ENCODE assay signal across 12 cellular contexts in genomic region chr17:21371511-21372081, GRCh38. TPM values are rescaled to one million over a fixed set of nuclear protein-coding genes. Genes with fewer than 3 reads are reported as not detected.
DNase-seq lines count a peak whose midpoint lies in the region; ATAC-seq and TF ChIP-seq lines count a peak whose summit lies in the region.
"Had no signal": no experiment of that assay in that cellular context is flagged by ENCODE, and none has a peak within 500 bp of the region (broad histone marks: within the 10 kb centered on the region; RNA-seq: fewer than 3 reads in every experiment).

No MANE protein-coding gene starts in this region.

- no peak overlapping the region for H3K4me3 ChIP-seq in left ventricle myocardium inferior

- H3K9me3 ChIP-seq in left ventricle myocardium inferior (replicated peaks), result no peaks in the 10 kb centered on the region
- H3K9me3 ChIP-seq: Caco-2 had no signal

- H3K9me3 Mint-ChIP-seq in mesothelial cell of epicardium, result no peaks in the 10 kb centered on the region

- H3K36me3 ChIP-seq in left ventricle myocardium inferior, result no peaks in the 10 kb centered on the region

- no peaks in the 10 kb centered on the region for H3K27me3 ChIP-seq in left ventricle myocardium inferior (ENCODE audit: low read depth)

- DNase-seq in left ventricle myocardium inferior (no peak), Right ventricle myocardium superior (no peak), cerebellum (ENCODE audit: low spot score) (peak; percentile 74), mucosa of gallbladder (ENCODE audit: low spot score) (peak; percentile 36), mesothelial cell of epicardium (ENCODE audit: low spot score in 2 of 2, unreplicated experiment in 2 of 2) (no peak), NCI-H2029 (lab: John Stamatoyannopoulos, UW) (no peak), NCI-H146 (lab: John Stamatoyannopoulos, UW) (no peak), ureter (ENCODE audit: low spot score) (no peak)
- DNase-seq: Caco-2, NCI-H1417, NCI-H2081, NCI-H510A treated with DMSO at 0.1 percent for 48 hours had no signal

- peaks cover 56% of the 10 kb centered on the region for H3K27me3 Mint-ChIP-seq in mesothelial cell of epicardium (ENCODE audit: low read depth)

- H3K4me1 ChIP-seq in left ventricle myocardium inferior, result peaks cover 44% of the 10 kb centered on the region

- peaks cover 12% of the 10 kb centered on the region for H3K4me1 Mint-ChIP-seq in mesothelial cell of epicardium

- H3K27ac ChIP-seq in left ventricle myocardium inferior (replicated peaks), result peak overlapping the region; percentile 92

- intact Hi-C loops in left ventricle myocardium inferior (cut with micrococcal nuclease), result no loop called here
- intact Hi-C loops in Right ventricle myocardium superior (cut with DNase I), result no loop called here

- no peak overlapping the region for H3K27ac Mint-ChIP-seq in mesothelial cell of epicardium

- ATAC-seq in Right ventricle myocardium superior (ENCODE audit: poor library complexity), result no peak

- TF ChIP-seq CTCF in left ventricle myocardium inferior (IDR thresholded peaks at IDR 0.05; ENCODE audit: borderline replicate concordance), result no peak
- TF ChIP-seq CTCF in mesothelial cell of epicardium (IDR thresholded peaks at IDR 0.05; ENCODE audit: unreplicated experiment), result no peak

- no peaks in the 10 kb centered on the region for H3K36me3 Mint-ChIP-seq in mesothelial cell of epicardium

- no peak overlapping the region for H3K4me3 Mint-ChIP-seq in mesothelial cell of epicardium

RNA-seq across cellular contexts. Expression of gene KCNJ12, which starts 4.6 kb away (rescaled TPM):
- total RNA-seq in left ventricle myocardium inferior, result 12.3 TPM
- 12.2 TPM for total RNA-seq in Right ventricle myocardium superior
- total RNA-seq in cerebellum, result 2.8 TPM
- total RNA-seq in mucosa of gallbladder, result 2.4 TPM
- total RNA-seq in mesothelial cell of epicardium, result 0.53 to 0.76 TPM (median 0.54 TPM) in 3 replicates
- 1.6 TPM for total RNA-seq in ureter

Comparison
In these comparisons a context has a peak if more than half of its experiments do, and no peak if none do; other contexts are left out.
1. DNase-seq: peak in cerebellum (single experiment) and mucosa of gallbladder (single experiment); none in left ventricle myocardium inferior (single experiment), Right ventricle myocardium superior (single experiment), mesothelial cell of epicardium (0 of 2), NCI-H2029 (single experiment), NCI-H146 (single experiment) and ureter (single experiment).